ENCODE assay signal across 1 cellular context in genomic region chr2:79223539-79223938, GRCh38.
TF ChIP-seq lines count a peak whose summit lies in the region.

No MANE protein-coding gene starts in this region.

TF ChIP-seq in A549, 52 proteins besides CTCF, POLR2A, EP300 and RAD21 (continued from another document):
- TF ChIP-seq MAZ (IDR thresholded peaks at IDR 0.05; ENCODE audit: borderline replicate concordance, low read depth, low read length) (no peak), MAX (IDR thresholded peaks at IDR 0.05) (no peak), FOXS1 (CRISPR knock-in tag; IDR thresholded peaks at IDR 0.05) (no peak), POLR2AphosphoS2 (conservative IDR thresholded peaks at IDR 0.05; ENCODE audit: low read length) (no peak)
